Comparison of ENCODE assay signal across 1 cellular context in genomic region chr15:85858586-85859375, GRCh38.
TF ChIP-seq lines count a peak whose summit lies in the region.

No MANE protein-coding gene starts in this region.

TF ChIP-seq in GM23338, 12 proteins besides CTCF, POLR2A, EP300 and RAD21 (continued from another document):
- TF ChIP-seq REST (IDR thresholded peaks at IDR 0.05; ENCODE audit: unreplicated experiment) (no peak), NANOG (IDR thresholded peaks at IDR 0.05; ENCODE audit: borderline replicate concordance) (no peak), EZH2 (IDR thresholded peaks at IDR 0.05; ENCODE audit: low read depth, unreplicated experiment) (no peak), JUNB (IDR thresholded peaks at IDR 0.05; ENCODE audit: unreplicated experiment) (no peak), CREB1 (CRISPR knock-in tag; IDR thresholded peaks at IDR 0.05; ENCODE audit: low read depth) (no peak), ETS1 (IDR thresholded peaks at IDR 0.05) (no peak), POLR2AphosphoS5 (IDR thresholded peaks at IDR 0.05; ENCODE audit: low read depth) (no peak)
